In genomic region chr17:57088298-57088697, GRCh38 we compare ENCODE assay signal across 25 cellular contexts. TPM values are rescaled to one million over a fixed set of nuclear protein-coding genes. Genes with fewer than 3 reads are reported as not detected.
A peak's percentile ranks its signal among the peaks of the same experiment; 100 is the strongest.
DNase-seq lines count a peak whose midpoint lies in the region; ATAC-seq and TF ChIP-seq lines count a peak whose summit lies in the region.
"Had no signal": no experiment of that assay in that cellular context is flagged by ENCODE, and none has a peak within 500 bp of the region (broad histone marks: within the 10 kb centered on the region; RNA-seq: fewer than 3 reads in every experiment).

No MANE protein-coding gene starts in this region.

- H3K27ac ChIP-seq in heart left ventricle (peak overlapping the region in 11 of 12 donors; percentile 17 to 98 (median 93)), WERI-Rb-1 (peak overlapping the region; percentile 89), muscle layer of colon (ENCODE audit: low read depth, low read length) (peak overlapping the region; percentile 96), tibial artery (peak overlapping the region; percentile 92 to 98)
- H3K27ac ChIP-seq: HL-60, upper lobe of right lung, VCaP had no signal

- no peak for TF ChIP-seq POLR2A in heart left ventricle (IDR thresholded peaks at IDR 0.05)

- H3K36me3 ChIP-seq in heart left ventricle (no peaks in the 10 kb centered on the region), WERI-Rb-1 (peaks cover 2% of the 10 kb centered on the region; the same call in 1 of the 2 replicates), muscle layer of colon (ENCODE audit: insufficient read depth, low read length) (no peaks in the 10 kb centered on the region), tibial artery (no peaks in the 10 kb centered on the region)
- H3K36me3 ChIP-seq: BE2C, upper lobe of right lung had no signal

- peak overlapping the region; percentile 1 for H3K9ac ChIP-seq in muscle layer of colon (ENCODE audit: low read length)

- H3K4me3 ChIP-seq in heart left ventricle (peak overlapping the region in 2 of 12 donors; percentile 9 to 18), WERI-Rb-1 (ENCODE audit: low read depth, low read length) (no peak overlapping the region; the same call in 1 of the 2 replicates), muscle layer of colon (ENCODE audit: low read depth in 1 of 2, low read length in 2 of 2) (peak overlapping the region in 1 of 2 donors; percentile 5), tibial artery (peak overlapping the region in 1 of 2 donors; percentile 97)
- H3K4me3 ChIP-seq: mucosa of descending colon, upper lobe of right lung had no signal

- no peak for ATAC-seq in heart left ventricle
- ATAC-seq in left ventricle myocardium superior = no peak
- ATAC-seq in GM19467 (IDR thresholded peaks at IDR 0.05; ENCODE audit: unreplicated experiment) = no peak
- ATAC-seq: esophagus mucosa, mucosa of descending colon, sciatic nerve, upper lobe of right lung had no signal

- H3K4me1 ChIP-seq in heart left ventricle (peaks cover 0 to 77% (median 54%) of the 10 kb centered on the region in 12 donors), muscle layer of colon (ENCODE audit: insufficient read depth, low read length) (peaks cover 66% of the 10 kb centered on the region), tibial artery (peaks cover 5 to 66% (median 57%) of the 10 kb centered on the region in 4 donors)

- H3K9me3 ChIP-seq in heart left ventricle (no peaks in the 10 kb centered on the region), WERI-Rb-1 (ENCODE audit: severe bottlenecking) (no peaks in the 10 kb centered on the region), muscle layer of colon (ENCODE audit: low read length) (no peaks in the 10 kb centered on the region), tibial artery (no peaks in the 10 kb centered on the region)
- H3K9me3 ChIP-seq: BE2C, mucosa of descending colon, upper lobe of right lung had no signal

- intact Hi-C loops in heart left ventricle (cut with DNase I) = loop anchor here in 2 of 10 donors (5.0 to 10.0 kb wide), 2 partner anchors 81 to 83 kb away; no protein-coding TSS in a partner anchor
- intact Hi-C loops in left ventricle myocardium superior (cut with micrococcal nuclease) = no loop called here
- intact Hi-C loops in tibial artery (cut with DNase I; ENCODE audit: low total_unique reads) = no loop called here

- DNase-seq in heart left ventricle = no peak
- DNase-seq in left ventricle myocardium superior = no peak
- peak; percentile 51 for DNase-seq in WERI-Rb-1
- DNase-seq in tibial artery = no peak
- DNase-seq in GOT3 (lab: John Stamatoyannopoulos, UW) = no peak
- DNase-seq in NCI-H69 (lab: John Stamatoyannopoulos, UW) = no peak
- DNase-seq: activated gamma-delta T cell treated with Interleukin-2 at 50 U/mL for 16 hours; amygdala; BE2C; DMS153; effector CD4-positive, alpha-beta T cell; HCEC 1CT; IMR-90; mucosa of descending colon; NCI-H1930; NCI-H510A treated with DMSO at 0.1 percent for 48 hours; nucleus accumbens; stimulated activated naive CD4-positive, alpha-beta T cell; upper lobe of right lung had no signal

- WGBS in heart left ventricle, 4 donors = 49 to 68% (median 56%) methylated on average over 1 of the region's 1 CpG

- H3K27me3 ChIP-seq in heart left ventricle (no peaks in the 10 kb centered on the region), WERI-Rb-1 (ENCODE audit: insufficient read depth, low read depth, severe bottlenecking) (no peaks in the 10 kb centered on the region), muscle layer of colon (ENCODE audit: control insufficient read depth in 1 of 2, insufficient read depth in 2 of 2, low read length in 2 of 2) (no peaks in the 10 kb centered on the region), tibial artery (no peaks in the 10 kb centered on the region)
- H3K27me3 ChIP-seq: BE2C, upper lobe of right lung had no signal

- TF ChIP-seq CTCF in heart left ventricle (IDR thresholded peaks at IDR 0.05) (no peak), WERI-Rb-1 (IDR thresholded peaks at IDR 0.05; ENCODE audit: low read depth, low read length) (no peak), tibial artery (IDR thresholded peaks at IDR 0.05) (no peak)

RNA-seq across cellular contexts. Expression of gene AKAP1, which starts 3.3 kb away (rescaled TPM):
- total RNA-seq in heart left ventricle = 100 to 1,000 TPM in 8 of 9 donors, 10 to 100 TPM in 1; 77.4 to 240 (median 133) TPM
- 10 to 100 TPM; 55.8 to 63.4 TPM for polyA plus RNA-seq in heart left ventricle
- 282 TPM for total RNA-seq in left ventricle myocardium superior
